ENCODE assay signal across 14 cellular contexts in the genomic region with DNA sequence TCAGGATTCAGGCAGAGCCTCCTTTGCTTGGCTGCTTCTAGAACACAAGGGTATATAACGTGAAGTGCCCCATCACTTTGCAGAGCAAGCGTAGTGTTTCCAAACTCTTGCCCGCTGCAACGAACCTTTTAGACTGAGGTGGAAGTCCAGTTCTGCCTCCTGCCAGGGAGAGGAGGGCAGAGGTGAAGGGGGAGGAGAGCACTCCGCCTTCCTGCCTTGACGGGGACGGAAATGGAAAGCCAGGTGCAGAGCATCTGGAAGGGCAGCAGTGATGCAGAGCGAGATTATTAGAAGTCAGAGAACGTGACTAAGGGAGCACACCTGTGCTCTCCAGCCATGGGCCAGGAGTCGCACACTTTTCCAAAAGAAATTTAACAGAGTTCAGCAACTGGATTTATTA.
DNase-seq lines count a peak whose midpoint lies in the region; ATAC-seq and TF ChIP-seq lines count a peak whose summit lies in the region.
"Had no signal": no experiment of that assay in that cellular context is flagged by ENCODE, and none has a peak within 500 bp of the region (broad histone marks: within the 10 kb centered on the region; RNA-seq: fewer than 3 reads in every experiment).

No MANE protein-coding gene starts in this region.

- no peak for ATAC-seq in activated naive CD4-positive, alpha-beta T cell treated with anti-CD3 and anti-CD28 coated beads, Interleukin-2, amount 50 U/mL, for 72 hours
- ATAC-seq in right lobe of liver: peak; percentile 75 to 87 (median 82)
- ATAC-seq in HG02642 (IDR thresholded peaks at IDR 0.05; ENCODE audit: poor library complexity, unreplicated experiment): no peak
- ATAC-seq: natural killer cell treated with Interleukin-12 subunit alpha and Interleukin-12 subunit beta and Interleukin-15 and Interleukin-18, amount 100 ng/mL, for 72 hours had no signal

- TF ChIP-seq CTCF in right lobe of liver (IDR thresholded peaks at IDR 0.05): no peak
- TF ChIP-seq CTCF in type B pancreatic cell (conservative IDR thresholded peaks at IDR 0.05): no peak
- no peak for TF ChIP-seq CTCF in tibial nerve (IDR thresholded peaks at IDR 0.05)

- H3K36me3 ChIP-seq in right lobe of liver (no peaks in the 10 kb centered on the region), tibial nerve (no peaks in the 10 kb centered on the region)
- H3K36me3 ChIP-seq: upper lobe of left lung had no signal

- H3K9me3 Mint-ChIP-seq in activated naive CD4-positive, alpha-beta T cell treated with anti-CD3 and anti-CD28 coated beads, Interleukin-2, amount 50 U/mL, for 72 hours: no peaks in the 10 kb centered on the region
- H3K9me3 Mint-ChIP-seq in type B pancreatic cell: no peaks in the 10 kb centered on the region
- H3K9me3 Mint-ChIP-seq: activated CD4-positive, alpha-beta memory T cell treated with anti-CD3 and anti-CD28 coated beads, Interleukin-2, amount 10 ng/mL, durations not matched to agents 7 days and 5 days; natural killer cell treated with Interleukin-12 subunit alpha and Interleukin-12 subunit beta and Interleukin-15 and Interleukin-18, amount 100 ng/mL, for 72 hours had no signal

- peak overlapping the region in 2 of 3 donors; percentile 77 to 88 for H3K27ac ChIP-seq in right lobe of liver
- H3K27ac ChIP-seq in tibial nerve: peak overlapping the region in 1 of 4 donors; percentile 51

- H3K4me3 ChIP-seq in right lobe of liver (no peak overlapping the region), tibial nerve (no peak overlapping the region)
- H3K4me3 ChIP-seq: upper lobe of left lung had no signal

- TF ChIP-seq POLR2A in right lobe of liver (IDR thresholded peaks at IDR 0.05): peak; percentile 24
- TF ChIP-seq POLR2A in tibial nerve (IDR thresholded peaks at IDR 0.05): no peak

- H3K27me3 Mint-ChIP-seq in type B pancreatic cell: no peaks in the 10 kb centered on the region
- H3K27me3 Mint-ChIP-seq: activated CD4-positive, alpha-beta memory T cell treated with anti-CD3 and anti-CD28 coated beads, Interleukin-2, amount 10 ng/mL, durations not matched to agents 7 days and 5 days; activated naive CD8-positive, alpha-beta T cell; natural killer cell treated with Interleukin-12 subunit alpha and Interleukin-12 subunit beta and Interleukin-15 and Interleukin-18, amount 100 ng/mL, for 72 hours had no signal

- peak overlapping the region; percentile 2 to 17 for H3K27ac Mint-ChIP-seq in activated naive CD4-positive, alpha-beta T cell treated with anti-CD3 and anti-CD28 coated beads, Interleukin-2, amount 50 U/mL, for 72 hours
- H3K27ac Mint-ChIP-seq in type B pancreatic cell: peak overlapping the region; percentile 77
- H3K27ac Mint-ChIP-seq: activated CD4-positive, alpha-beta memory T cell treated with anti-CD3 and anti-CD28 coated beads, Interleukin-2, amount 10 ng/mL, durations not matched to agents 7 days and 5 days; activated naive CD8-positive, alpha-beta T cell had no signal

- 27% methylated on average over 10 of the region's 10 CpGs for WGBS in right lobe of liver (ENCODE audit: insufficient coverage, low coverage, low lambda C conversion rate, missing lambda C conversion rate)
- 89 to 91% methylated on average over 10 of the region's 10 CpGs for WGBS in tibial nerve, 2 donors

- no peak for DNase-seq in activated naive CD4-positive, alpha-beta T cell treated with anti-CD3 and anti-CD28 coated beads, Interleukin-2, amount 50 U/mL, for 72 hours (ENCODE audit: low spot score in 2 of 2)
- no peak for DNase-seq in activated naive CD4-positive, alpha-beta T cell treated with anti-CD3 and anti-CD28 coated beads, Interleukin-2, amount 50 U/mL, for 16 hours
- DNase-seq in SHP77 treated with DMSO at 0.1 percent for 48 hours (lab: John Stamatoyannopoulos, UW) (peak; percentile 24), right lobe of liver (peak; percentile 65 to 93 (median 87)), type B pancreatic cell (ENCODE audit: extremely low spot score, unreplicated experiment) (no peak), kidney glomerular epithelial cell (lab: John Stamatoyannopoulos, UW) (no peak), tibial nerve (ENCODE audit: low spot score in 2 of 2) (no peak)
- DNase-seq: ACHN; activated CD4-positive, alpha-beta memory T cell treated with anti-CD3 and anti-CD28 coated beads, Interleukin-2, amount 10 ng/mL, durations not matched to agents 7 days and 5 days; T-helper 9 cell; upper lobe of left lung had no signal

- H3K4me3 Mint-ChIP-seq in type B pancreatic cell: no peak overlapping the region
- H3K4me3 Mint-ChIP-seq: activated CD4-positive, alpha-beta memory T cell treated with anti-CD3 and anti-CD28 coated beads, Interleukin-2, amount 10 ng/mL, durations not matched to agents 7 days and 5 days; activated naive CD8-positive, alpha-beta T cell; natural killer cell treated with Interleukin-12 subunit alpha and Interleukin-12 subunit beta and Interleukin-15 and Interleukin-18, amount 100 ng/mL, for 72 hours had no signal

- H3K4me1 Mint-ChIP-seq in type B pancreatic cell (ENCODE audit: unreplicated experiment): peaks cover 57% of the 10 kb centered on the region

- H3K9me3 ChIP-seq in right lobe of liver (no peaks in the 10 kb centered on the region), tibial nerve (no peaks in the 10 kb centered on the region)
- H3K9me3 ChIP-seq: upper lobe of left lung had no signal

- TF ChIP-seq EP300 in tibial nerve (IDR thresholded peaks at IDR 0.05): no peak

- no peaks in the 10 kb centered on the region for H3K36me3 Mint-ChIP-seq in activated naive CD4-positive, alpha-beta T cell treated with anti-CD3 and anti-CD28 coated beads, Interleukin-2, amount 50 U/mL, for 72 hours
- H3K36me3 Mint-ChIP-seq in type B pancreatic cell: no peaks in the 10 kb centered on the region
- H3K36me3 Mint-ChIP-seq: activated naive CD8-positive, alpha-beta T cell; natural killer cell treated with Interleukin-12 subunit alpha and Interleukin-12 subunit beta and Interleukin-15 and Interleukin-18, amount 100 ng/mL, for 72 hours had no signal

- peaks cover 0 to 81% (median 35%) of the 10 kb centered on the region in 4 donors for H3K4me1 ChIP-seq in right lobe of liver
- peaks cover 0 to 99% (median 38%) of the 10 kb centered on the region in 4 donors for H3K4me1 ChIP-seq in tibial nerve

- H3K27me3 ChIP-seq in right lobe of liver (no peaks in the 10 kb centered on the region), tibial nerve (no peaks in the 10 kb centered on the region)
- H3K27me3 ChIP-seq: upper lobe of left lung had no signal

- intact Hi-C loops in right lobe of liver (cut with DNase I): no loop called here

Comparison
In these comparisons a context has a peak if more than half of its experiments do, and no peak if none do; other contexts are left out.
1. ATAC-seq: peak in right lobe of liver (4 of 4); none in activated naive CD4-positive, alpha-beta T cell treated with anti-CD3 and anti-CD28 coated beads, Interleukin-2, amount 50 U/mL, for 72 hours (0 of 2) and HG02642 (single experiment).
2. DNase-seq: peak in SHP77 treated with DMSO at 0.1 percent for 48 hours (single experiment) and right lobe of liver (3 of 3); none in activated naive CD4-positive, alpha-beta T cell treated with anti-CD3 and anti-CD28 coated beads, Interleukin-2, amount 50 U/mL, for 72 hours (0 of 2), activated naive CD4-positive, alpha-beta T cell treated with anti-CD3 and anti-CD28 coated beads, Interleukin-2, amount 50 U/mL, for 16 hours (single experiment), type B pancreatic cell (single experiment), kidney glomerular epithelial cell (single experiment) and tibial nerve (0 of 2).